1 cellular context compared by ENCODE assay signal in genomic region chr1:154627247-154628121, GRCh38.
A peak's percentile ranks its signal among the peaks of the same experiment; 100 is the strongest.
TF ChIP-seq lines count a peak whose summit lies in the region.

No MANE protein-coding gene starts in this region.

TF ChIP-seq in HEK293, 187 proteins besides CTCF, POLR2A, EP300 and RAD21 (continued from another document and continues in another):
- TF ChIP-seq ZNF148 (tag by site-specific recombination; IDR thresholded peaks at IDR 0.05; ENCODE audit: borderline replicate concordance), result no peak
- no peak for TF ChIP-seq ZNF174 (tag by site-specific recombination; IDR thresholded peaks at IDR 0.05)
- peak; percentile 69; the same call in 1 of the 2 replicates for TF ChIP-seq KLF9 (tag by site-specific recombination; IDR thresholded peaks at IDR 0.05; ENCODE audit: low read depth)
- TF ChIP-seq PRDM1 (tag by site-specific recombination; IDR thresholded peaks at IDR 0.05), result no peak
- no peak for TF ChIP-seq ZNF48 (tag by site-specific recombination; IDR thresholded peaks at IDR 0.05)
- no peak for TF ChIP-seq SALL2 (tag by site-specific recombination; IDR thresholded peaks at IDR 0.05; ENCODE audit: borderline replicate concordance)
- TF ChIP-seq ZNF596 (tag by site-specific recombination; IDR thresholded peaks at IDR 0.05), result no peak
- no peak for TF ChIP-seq ZSCAN18 (tag by site-specific recombination; IDR thresholded peaks at IDR 0.05)
- peak; percentile 81 for TF ChIP-seq ZNF629 (tag by site-specific recombination; IDR thresholded peaks at IDR 0.05)
- TF ChIP-seq ZNF791 (tag by site-specific recombination; IDR thresholded peaks at IDR 0.05), result no peak
- TF ChIP-seq SETDB1 (IDR thresholded peaks at IDR 0.05; ENCODE audit: insufficient read length, low read length), result no peak
- TF ChIP-seq GLIS1 (tag by site-specific recombination; IDR thresholded peaks at IDR 0.05), result no peak; the same call in 1 of the 2 replicates
- no peak for TF ChIP-seq ZNF645 (tag by site-specific recombination; IDR thresholded peaks at IDR 0.05)
- 0 out of 2 replicates have a peak, but pooled peaks have one; percentile 19 for TF ChIP-seq ZBTB48 (tag by site-specific recombination; IDR thresholded peaks at IDR 0.05)
- TF ChIP-seq ZNF548 (tag by site-specific recombination; IDR thresholded peaks at IDR 0.05), result peak; percentile 43; the same call in 1 of the 2 replicates
- TF ChIP-seq ZNF692 (tag by site-specific recombination; IDR thresholded peaks at IDR 0.05), result peak; percentile 3; the same call in 1 of the 2 replicates
- no peak; the same call in 1 of the 2 replicates for TF ChIP-seq ZNF394 (tag by site-specific recombination; IDR thresholded peaks at IDR 0.05; ENCODE audit: borderline replicate concordance)
- no peak for TF ChIP-seq ZNF488 (tag by site-specific recombination; IDR thresholded peaks at IDR 0.05)
- no peak for TF ChIP-seq ZNF175 (tag by site-specific recombination; IDR thresholded peaks at IDR 0.05)
- TF ChIP-seq ZSCAN16 (tag by site-specific recombination; IDR thresholded peaks at IDR 0.05), result no peak
- TF ChIP-seq ZNF518A (tag by site-specific recombination; conservative IDR thresholded peaks at IDR 0.05; ENCODE audit: low read depth), result no peak
- no peak for TF ChIP-seq REST (tag by site-specific recombination; IDR thresholded peaks at IDR 0.05)
- no peak for TF ChIP-seq ZNF16 (tag by site-specific recombination; IDR thresholded peaks at IDR 0.05; ENCODE audit: low read depth)
- TF ChIP-seq KLF1 (tag by site-specific recombination; IDR thresholded peaks at IDR 0.05), result peak; percentile 55
- TF ChIP-seq ZNF513 (tag by site-specific recombination; IDR thresholded peaks at IDR 0.05), result no peak
- peak; percentile 58; the same call in 1 of the 2 replicates for TF ChIP-seq ZNF501 (tag by site-specific recombination; IDR thresholded peaks at IDR 0.05)
- peak; percentile 98 for TF ChIP-seq ZIC2 (tag by site-specific recombination; IDR thresholded peaks at IDR 0.05)
- TF ChIP-seq KLF7 (tag by site-specific recombination; IDR thresholded peaks at IDR 0.05; ENCODE audit: borderline replicate concordance), result no peak; the same call in 1 of the 2 replicates
- TF ChIP-seq OSR2 (tag by site-specific recombination; IDR thresholded peaks at IDR 0.05), result no peak
- no peak for TF ChIP-seq TCF7L2 (IDR thresholded peaks at IDR 0.05; ENCODE audit: borderline replicate concordance, low read depth, low read length)
- peak; percentile 10; the same call in 1 of the 2 replicates for TF ChIP-seq ZNF623 (tag by site-specific recombination; IDR thresholded peaks at IDR 0.05)
- TF ChIP-seq ZNF324 (tag by site-specific recombination; IDR thresholded peaks at IDR 0.05), result no peak; the same call in 1 of the 2 replicates
